7 cellular contexts compared by ENCODE assay signal in the genomic region with DNA sequence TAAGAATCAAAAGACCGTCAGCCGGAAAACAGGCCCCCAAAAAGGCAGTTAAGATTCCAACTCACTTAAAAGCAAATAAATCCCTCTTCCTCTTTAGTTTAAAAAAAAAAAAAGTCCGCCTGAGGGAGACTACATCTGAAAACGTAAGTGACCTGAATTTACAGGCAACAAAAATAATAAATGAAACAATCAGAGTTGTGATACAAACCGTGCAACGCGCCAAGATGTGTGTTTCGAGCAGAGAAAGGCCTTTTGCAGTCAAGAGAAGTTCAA. TPM values are rescaled to one million over a fixed set of nuclear protein-coding genes. Genes with fewer than 3 reads are reported as not detected.
A peak's percentile ranks its signal among the peaks of the same experiment; 100 is the strongest.
DNase-seq lines count a peak whose midpoint lies in the region; ATAC-seq and TF ChIP-seq lines count a peak whose summit lies in the region.

No MANE protein-coding gene starts in this region.

- H3K4me1 Mint-ChIP-seq in activated CD4-positive, alpha-beta memory T cell treated with anti-CD3 and anti-CD28 coated beads for 36 hours (ENCODE audit: low read depth): peaks cover 62% of the 10 kb centered on the region
- peaks cover 52% of the 10 kb centered on the region for H3K4me1 Mint-ChIP-seq in stimulated activated memory B cell treated with anti-CD40 and anti-IgM and Interleukin-4, amounts not matched to agents 10 μg/mL and 1 μg/mL and 100 μg/mL, for 72 hours

- H3K4me3 Mint-ChIP-seq in activated CD4-positive, alpha-beta memory T cell treated with anti-CD3 and anti-CD28 coated beads for 36 hours: peak overlapping the region; percentile 98
- peak overlapping the region; percentile 96 for H3K4me3 Mint-ChIP-seq in stimulated activated memory B cell treated with anti-CD40 and anti-IgM and Interleukin-4, amounts not matched to agents 10 μg/mL and 1 μg/mL and 100 μg/mL, for 72 hours

- no CpG with 5 or more reads among the region's 8 CpGs for WGBS in iPS DF 6.9 (ENCODE audit: insufficient coverage, insufficient read length)

- peaks cover 21% of the 10 kb centered on the region for H3K36me3 Mint-ChIP-seq in activated CD4-positive, alpha-beta memory T cell treated with anti-CD3 and anti-CD28 coated beads for 36 hours
- peaks cover 13% of the 10 kb centered on the region for H3K36me3 Mint-ChIP-seq in stimulated activated memory B cell treated with anti-CD40 and anti-IgM and Interleukin-4, amounts not matched to agents 10 μg/mL and 1 μg/mL and 100 μg/mL, for 72 hours

- ATAC-seq in stimulated activated memory B cell treated with anti-CD40 and anti-IgM and Interleukin-4, amounts not matched to agents 10 μg/mL and 1 μg/mL and 100 μg/mL, for 72 hours: no peak
- ATAC-seq in GM18520 (IDR thresholded peaks at IDR 0.05; ENCODE audit: unreplicated experiment) (no peak), HG03432 (IDR thresholded peaks at IDR 0.05; ENCODE audit: unreplicated experiment) (no peak)

- no peaks in the 10 kb centered on the region for H3K27me3 Mint-ChIP-seq in activated CD4-positive, alpha-beta memory T cell treated with anti-CD3 and anti-CD28 coated beads for 36 hours
- no peaks in the 10 kb centered on the region for H3K27me3 Mint-ChIP-seq in stimulated activated memory B cell treated with anti-CD40 and anti-IgM and Interleukin-4, amounts not matched to agents 10 μg/mL and 1 μg/mL and 100 μg/mL, for 72 hours

- POLR2A ChIA-PET in HEK293 (lab: Yijun Ruan, JAX): interaction anchor here (1.1 to 2.0 kb wide), 5 partner anchors 19 to 148 kb away, joined by 3 to 9 read pairs (median 5); no protein-coding TSS in a partner anchor
- POLR2A ChIA-PET in activated CD4-positive, alpha-beta memory T cell treated with anti-CD3 and anti-CD28 coated beads for 36 hours (lab: Charles Lee): interaction anchor here (1.3 to 2.3 kb wide), 4 partner anchors 47 to 157 kb away, joined by 4 to 8 read pairs (median 6); no protein-coding TSS in a partner anchor

- peaks cover 2 to 8% of the 10 kb centered on the region in 2 experiments; a peak in 2 of 3 replicates for H3K36me3 ChIP-seq in HEK293 (ENCODE audit: control insufficient read depth in 2 of 2, insufficient read depth in 1 of 2, low read length in 2 of 2)
- no peaks in the 10 kb centered on the region for H3K36me3 ChIP-seq in iPS DF 6.9 (ENCODE audit: control insufficient read depth, insufficient read depth, low read length)

- intact Hi-C loops in activated CD4-positive, alpha-beta memory T cell treated with anti-CD3 and anti-CD28 coated beads for 36 hours (cut with micrococcal nuclease): loop anchor here (1.0 to 5.0 kb wide), 5 partner anchors 9 to 875 kb away; a partner anchor contains a TSS

- H3K27ac Mint-ChIP-seq in activated CD4-positive, alpha-beta memory T cell treated with anti-CD3 and anti-CD28 coated beads for 36 hours: peak overlapping the region; percentile 99
- peak overlapping the region; percentile 97 for H3K27ac Mint-ChIP-seq in stimulated activated memory B cell treated with anti-CD40 and anti-IgM and Interleukin-4, amounts not matched to agents 10 μg/mL and 1 μg/mL and 100 μg/mL, for 72 hours

- H3K27ac ChIP-seq in HEK293 (ENCODE audit: extremely low read depth, low read depth, low read length) (peak overlapping the region; percentile 99), iPS DF 6.9 (ENCODE audit: low read length) (peak overlapping the region; percentile 11)

- CTCF ChIA-PET in HEK293 (lab: Yijun Ruan, JAX): interaction anchor here (0.7 to 1.2 kb wide), 5 partner anchors 10 to 194 kb away, joined by 3 to 6 read pairs (median 5); no protein-coding TSS in a partner anchor
- CTCF ChIA-PET in activated CD4-positive, alpha-beta memory T cell treated with anti-CD3 and anti-CD28 coated beads for 36 hours (lab: Charles Lee): interaction anchor here (1.0 to 3.9 kb wide), 5 partner anchors 8 to 148 kb away, joined by 5 to 28 read pairs (median 13); no protein-coding TSS in a partner anchor

- H3K9me3 ChIP-seq in HEK293 (ENCODE audit: control insufficient read depth, insufficient read depth, low read depth, low read length) (no peaks in the 10 kb centered on the region), iPS DF 6.9 (ENCODE audit: control insufficient read depth, insufficient read depth, low read length) (no peaks in the 10 kb centered on the region)

- peaks cover 43% of the 10 kb centered on the region for H3K4me1 ChIP-seq in HEK293 (ENCODE audit: control insufficient read depth, insufficient read depth, low read length)
- no peaks in the 10 kb centered on the region for H3K4me1 ChIP-seq in iPS DF 6.9 (ENCODE audit: control insufficient read depth, insufficient read depth, low read length)

- H3K27me3 ChIP-seq in iPS DF 6.9 (ENCODE audit: control insufficient read depth, insufficient read depth, low read length): no peaks in the 10 kb centered on the region

- no peak for TF ChIP-seq CTCF in HEK293 (tag by site-specific recombination; IDR thresholded peaks at IDR 0.05)

- peak overlapping the region; percentile 87 for H3K4me3 ChIP-seq in HEK293 (ENCODE audit: low read depth, low read length)
- H3K4me3 ChIP-seq in iPS DF 6.9 (ENCODE audit: low read length): peak overlapping the region; percentile 85

- H3K9me3 Mint-ChIP-seq in activated CD4-positive, alpha-beta memory T cell treated with anti-CD3 and anti-CD28 coated beads for 36 hours: no peaks in the 10 kb centered on the region
- no peaks in the 10 kb centered on the region for H3K9me3 Mint-ChIP-seq in stimulated activated memory B cell treated with anti-CD40 and anti-IgM and Interleukin-4, amounts not matched to agents 10 μg/mL and 1 μg/mL and 100 μg/mL, for 72 hours

- no peak for DNase-seq in activated CD4-positive, alpha-beta memory T cell treated with anti-CD3 and anti-CD28 coated beads for 36 hours
- no peak for DNase-seq in iPS DF 6.9 (ENCODE audit: low read depth, low spot score)
- no peak for DNase-seq in hepatic stellate cell (ENCODE audit: low spot score)

TF ChIP-seq in HEK293, 187 proteins besides CTCF, POLR2A, EP300 and RAD21:
- TF ChIP-seq BCL11B (tag by site-specific recombination; IDR thresholded peaks at IDR 0.05; ENCODE audit: low read depth) (no peak), ZNF335 (tag by site-specific recombination; conservative IDR thresholded peaks at IDR 0.05) (peak; percentile 98), ZNF133 (tag by site-specific recombination; IDR thresholded peaks at IDR 0.05) (no peak)

RNA-seq across cellular contexts. Expression of a gene that starts 1.1 kb away (rescaled TPM):
- total RNA-seq in activated CD4-positive, alpha-beta memory T cell treated with anti-CD3 and anti-CD28 coated beads for 36 hours: 10 to 100 TPM; 57.3 to 63.8 TPM
